15 cellular contexts compared by ENCODE assay signal in the genomic region with DNA sequence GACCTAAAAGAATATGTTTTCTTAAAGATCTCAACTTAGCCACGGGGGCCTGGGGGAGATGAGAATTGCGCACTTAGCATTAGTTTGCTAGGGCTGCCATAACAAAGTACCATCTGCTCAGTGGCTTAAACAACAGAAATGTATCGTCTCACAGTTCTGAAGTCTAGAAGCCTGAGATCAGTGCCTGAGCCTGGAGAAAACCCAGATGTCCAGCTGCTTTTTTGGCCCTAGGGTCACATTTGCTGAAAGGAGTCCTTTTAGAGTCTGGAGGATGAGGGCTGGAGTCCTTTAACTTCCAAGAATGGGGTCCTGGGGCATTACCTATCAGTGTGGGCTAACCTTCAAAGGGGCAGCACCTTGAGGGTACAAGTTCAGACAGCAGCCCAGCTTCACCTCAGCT. TPM values are rescaled to one million over a fixed set of nuclear protein-coding genes. Genes with fewer than 3 reads are reported as not detected.
DNase-seq lines count a peak whose midpoint lies in the region; ATAC-seq and TF ChIP-seq lines count a peak whose summit lies in the region.
"Had no signal": no experiment of that assay in that cellular context is flagged by ENCODE, and none has a peak within 500 bp of the region (broad histone marks: within the 10 kb centered on the region; RNA-seq: fewer than 3 reads in every experiment).

No MANE protein-coding gene starts in this region.

- H3K4me2 ChIP-seq in hepatocyte: no peak overlapping the region

- H3K4me3 ChIP-seq in breast epithelium: no peak overlapping the region
- no peak overlapping the region for H3K4me3 ChIP-seq in hepatocyte
- H3K4me3 ChIP-seq in prostate gland: no peak overlapping the region

- H3K4me1 Mint-ChIP-seq in MCF 10A (ENCODE audit: insufficient read depth, unreplicated experiment) (peaks cover 27% of the 10 kb centered on the region), CD14-positive monocyte (no peaks in the 10 kb centered on the region)
- peaks cover 47% of the 10 kb centered on the region for H3K4me1 Mint-ChIP-seq in activated T-helper 17 cell treated with anti-CD3 and anti-CD28 coated beads, Interleukin-2, amount 50 U/mL, for 72 hours

- H3K79me2 ChIP-seq in hepatocyte: peaks cover 98% of the 10 kb centered on the region

- H3K9me2 ChIP-seq in hepatocyte (replicated peaks; ENCODE audit: insufficient read depth): no peaks in the 10 kb centered on the region

- H3K9me3 Mint-ChIP-seq in MCF 10A (ENCODE audit: unreplicated experiment): no peaks in the 10 kb centered on the region
- H3K9me3 Mint-ChIP-seq in CD14-positive monocyte: peaks cover 3 to 12% (median 6%) of the 10 kb centered on the region in 7 donors
- H3K9me3 Mint-ChIP-seq in activated T-helper 17 cell treated with anti-CD3 and anti-CD28 coated beads, Interleukin-2, amount 50 U/mL, for 72 hours: peaks cover 9% of the 10 kb centered on the region

- H3K27ac ChIP-seq in breast epithelium: peak overlapping the region; percentile 69 to 74
- H3K27ac ChIP-seq in hepatocyte: peak overlapping the region; percentile 6
- H3K27ac ChIP-seq in prostate gland: peak overlapping the region; percentile 58 to 69
- H3K27ac ChIP-seq: parathyroid adenoma had no signal

- no peak overlapping the region for H3K27ac Mint-ChIP-seq in MCF 10A (ENCODE audit: low read depth, unreplicated experiment)
- H3K27ac Mint-ChIP-seq in CD14-positive monocyte: no peak overlapping the region
- H3K27ac Mint-ChIP-seq in activated T-helper 17 cell treated with anti-CD3 and anti-CD28 coated beads, Interleukin-2, amount 50 U/mL, for 72 hours: no peak overlapping the region
- H3K27ac Mint-ChIP-seq: brain; CD4-positive, alpha-beta T cell had no signal

- CTCF ChIA-PET in MCF 10A (lab: Yijun Ruan, JAX): interaction anchor here (0.5 to 1.1 kb wide), 2 partner anchors 137 to 217 kb away, joined by 3 read pairs; partner anchors contain the start of gene TRRAP

- intact Hi-C loops in breast epithelium (cut with DNase I; ENCODE audit: low total_unique reads): no loop called here
- intact Hi-C loops in MCF 10A (cut with micrococcal nuclease): no loop called here
- intact Hi-C loops in prostate gland (cut with DNase I): no loop called here
- intact Hi-C loops in CD14-positive monocyte (cut with micrococcal nuclease): no loop called here

- H3K9me3 ChIP-seq in breast epithelium (no peaks in the 10 kb centered on the region), hepatocyte (ENCODE audit: low read depth) (peaks cover 6% of the 10 kb centered on the region), prostate gland (no peaks in the 10 kb centered on the region)

- BruUV-seq in MCF 10A (replicated peaks; lab: Mats Ljungman, UMichigan): no TSS peak

- H3K4me3 Mint-ChIP-seq in MCF 10A (ENCODE audit: unreplicated experiment) (no peak overlapping the region), CD14-positive monocyte (no peak overlapping the region)
- H3K4me3 Mint-ChIP-seq in activated T-helper 17 cell treated with anti-CD3 and anti-CD28 coated beads, Interleukin-2, amount 50 U/mL, for 72 hours: no peak overlapping the region
- H3K4me3 Mint-ChIP-seq: brain; CD4-positive, alpha-beta T cell had no signal

- 43% methylated on average over 3 of the region's 3 CpGs for WGBS in hepatocyte (ENCODE audit: low lambda C conversion rate, missing lambda C conversion rate)
- WGBS in prostate gland: 51% methylated on average over 3 of the region's 3 CpGs

- H3K27me3 ChIP-seq in breast epithelium (no peaks in the 10 kb centered on the region), hepatocyte (no peaks in the 10 kb centered on the region), prostate gland (replicated peaks; ENCODE audit: insufficient read depth) (no peaks in the 10 kb centered on the region)

- H3K36me3 Mint-ChIP-seq in MCF 10A (ENCODE audit: insufficient read depth, unreplicated experiment) (peaks cover 6% of the 10 kb centered on the region), CD14-positive monocyte (peaks cover 14 to 27% of the 10 kb centered on the region in 2 donors)
- H3K36me3 Mint-ChIP-seq in activated T-helper 17 cell treated with anti-CD3 and anti-CD28 coated beads, Interleukin-2, amount 50 U/mL, for 72 hours (ENCODE audit: low read depth): peaks cover 32% of the 10 kb centered on the region

- H2AFZ ChIP-seq in hepatocyte: no peak overlapping the region
- H2AFZ ChIP-seq: parathyroid adenoma had no signal

- TF ChIP-seq POLR2A in breast epithelium (IDR thresholded peaks at IDR 0.05) (no peak), prostate gland (IDR thresholded peaks at IDR 0.05) (no peak)

- H3K4me1 ChIP-seq in breast epithelium (peaks cover 0 to 12% of the 10 kb centered on the region in 2 donors), hepatocyte (ENCODE audit: insufficient read depth) (peaks cover 33% of the 10 kb centered on the region), prostate gland (replicated peaks) (peaks cover 6% of the 10 kb centered on the region)
- H3K4me1 ChIP-seq: parathyroid adenoma had no signal

- H4K20me1 ChIP-seq in hepatocyte (ENCODE audit: insufficient read depth, poor library complexity, severe bottlenecking): peaks cover 3% of the 10 kb centered on the region

- no peaks in the 10 kb centered on the region for H3K36me3 ChIP-seq in breast epithelium
- no peaks in the 10 kb centered on the region for H3K36me3 ChIP-seq in hepatocyte (replicated peaks; ENCODE audit: insufficient read depth, low read depth)
- H3K36me3 ChIP-seq in prostate gland: no peaks in the 10 kb centered on the region

- POLR2A ChIA-PET in MCF 10A (lab: Yijun Ruan, JAX): no interaction called here

- no peaks in the 10 kb centered on the region for H3K27me3 Mint-ChIP-seq in MCF 10A (ENCODE audit: insufficient read depth, unreplicated experiment)
- peaks cover 0 to 2% (median 0%) of the 10 kb centered on the region in 3 donors for H3K27me3 Mint-ChIP-seq in CD14-positive monocyte (ENCODE audit: low read depth in 3 of 3)
- H3K27me3 Mint-ChIP-seq in activated T-helper 17 cell treated with anti-CD3 and anti-CD28 coated beads, Interleukin-2, amount 50 U/mL, for 72 hours: no peaks in the 10 kb centered on the region
- H3K27me3 Mint-ChIP-seq: brain; CD4-positive, alpha-beta T cell had no signal

- DNase-seq in breast epithelium (ENCODE audit: low spot score in 2 of 2) (no peak), MCF 10A (ENCODE audit: unreplicated experiment) (no peak), hepatocyte (ENCODE audit: low spot score) (no peak), prostate gland (ENCODE audit: low spot score) (no peak), CD14-positive monocyte (ENCODE audit: low spot score) (no peak)
- no peak for DNase-seq in activated CD4-positive, alpha-beta T cell treated with anti-CD3 and anti-CD28 coated beads for 48 hours
- no peak for DNase-seq in activated CD4-positive, alpha-beta T cell treated with anti-CD3 and anti-CD28 coated beads for 1 hour
- DNase-seq: activated gamma-delta T cell treated with Interleukin-2 at 50 U/mL for 16 hours; CD4-positive, alpha-beta T cell; NCI-H1048; stimulated activated CD4-positive, alpha-beta T cell treated with anti-CD3 and anti-CD28 coated beads, Interleukin-1b, Interleukin-23, amount 100 ng/mL, for 48 hours; stimulated activated CD8-positive, alpha-beta memory T cell treated with anti-CD3 and anti-CD28 coated beads, Interleukin-4, amount 100 ng/mL, for 48 hours had no signal

- no peak for TF ChIP-seq CTCF in breast epithelium (IDR thresholded peaks at IDR 0.05)
- no peak for TF ChIP-seq CTCF in MCF 10A (IDR thresholded peaks at IDR 0.05; ENCODE audit: unreplicated experiment)
- no peak for TF ChIP-seq CTCF in hepatocyte (IDR thresholded peaks at IDR 0.05; ENCODE audit: poor library complexity)
- no peak for TF ChIP-seq CTCF in prostate gland (IDR thresholded peaks at IDR 0.05)
- TF ChIP-seq CTCF in CD14-positive monocyte (IDR thresholded peaks at IDR 0.05): no peak

- ATAC-seq in activated T-helper 17 cell treated with anti-CD3 and anti-CD28 coated beads, Interleukin-2, amount 50 U/mL, for 72 hours (replicated peaks): no peak

RNA-seq across cellular contexts. Expression of gene SMURF1, which starts 48.2 kb away (rescaled TPM):
- 10 to 100 TPM; 20.2 to 28.7 (median 25.9) TPM for total RNA-seq in breast epithelium
- total RNA-seq in MCF 10A (2022): 19.9 and 20.3 TPM in 2 replicates
- total RNA-seq in hepatocyte: 20.2 and 21.7 TPM in 2 replicates
- 12.4 and 13.4 TPM in 2 replicates for polyA plus RNA-seq in hepatocyte
- total RNA-seq in prostate gland: 10 to 100 TPM; 15.4 to 25.1 TPM
- polyA plus RNA-seq in CD14-positive monocyte: 1 to 10 TPM in 1 of 2 donors, under 1 TPM in 1; 0.48 to 1.6 TPM
- 10 to 100 TPM; 23.0 to 26.0 TPM for total RNA-seq in activated T-helper 17 cell treated with anti-CD3 and anti-CD28 coated beads, Interleukin-2, amount 50 U/mL, for 72 hours

Comparison
In these comparisons a context has a peak if more than half of its experiments do, and no peak if none do; other contexts are left out.
1. H3K27ac ChIP-seq: peak in every context shown above with its lines; median percentile 72 in breast epithelium; 64 in prostate gland; 6 in hepatocyte.